In the genomic region with DNA sequence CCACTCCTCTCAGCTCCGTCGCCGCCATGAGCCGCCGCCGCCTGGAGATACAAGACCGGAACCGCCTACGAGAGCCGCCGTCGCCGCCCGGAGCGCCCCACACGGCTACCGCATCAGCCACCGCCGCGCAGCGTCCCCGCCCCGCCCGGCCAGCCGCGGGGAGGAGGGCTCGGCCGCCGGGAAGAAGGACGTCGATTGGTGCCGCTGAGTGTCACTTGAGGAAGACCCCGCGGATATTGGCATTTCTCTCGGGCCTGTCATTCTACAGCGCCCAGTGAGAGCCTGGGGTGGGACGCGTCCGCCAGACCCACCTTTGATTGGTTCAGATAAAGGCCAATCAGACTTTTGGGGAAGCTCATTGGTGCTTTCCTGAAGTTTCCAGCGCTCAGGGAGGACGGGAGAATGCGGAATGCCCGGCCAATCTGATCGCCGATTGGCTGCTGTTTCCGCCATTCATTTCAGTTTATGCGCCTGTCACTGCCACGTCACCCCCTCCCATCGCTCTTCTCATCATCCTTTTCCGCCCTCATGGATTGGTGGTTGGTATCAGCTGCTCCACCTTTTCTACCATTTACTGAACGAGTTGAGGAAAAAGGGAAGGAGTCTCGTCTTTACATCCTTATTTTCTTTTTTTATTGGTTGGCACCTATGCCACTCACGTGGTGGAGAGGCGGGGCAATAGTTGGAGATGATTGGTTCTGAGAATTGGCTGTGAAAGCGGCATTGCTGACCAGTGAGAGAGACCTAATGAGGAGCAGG, we compare ENCODE assay signal across 8 cellular contexts. TPM values are rescaled to one million over a fixed set of nuclear protein-coding genes. Genes with fewer than 3 reads are reported as not detected.
A peak's percentile ranks its signal among the peaks of the same experiment; 100 is the strongest.
DNase-seq lines count a peak whose midpoint lies in the region; ATAC-seq, FAIRE-seq and TF ChIP-seq lines count a peak whose summit lies in the region.

OSBP (minus strand) TSS at position 138 of the 759 bp plus-strand sequence; CDS start at position 28, 110 bp downstream.

- H3K9ac ChIP-seq in adipocyte (ENCODE audit: low read length), result peak within 1 kb of the TSS; percentile 95

- H3K27ac ChIP-seq in pancreas (peak within 1 kb of the TSS; percentile 87 to 96 (median 95)), tibial artery (peak within 1 kb of the TSS; percentile 95 to 96)

- peak; percentile 88 for ATAC-seq in HG02798 (IDR thresholded peaks at IDR 0.05; ENCODE audit: poor library complexity, unreplicated experiment)
- ATAC-seq in Right ventricle myocardium superior (ENCODE audit: poor library complexity), result peak; percentile 92
- peak; percentile 79 to 91 (median 83) for ATAC-seq in pancreas

- DNase-seq in NCI-H1436 (lab: John Stamatoyannopoulos, UW) (peak; percentile 99), T follicular helper cell (ENCODE audit: low read depth) (peak; percentile 98), adipocyte (ENCODE audit: low read depth) (peak; percentile 100), Right ventricle myocardium superior (peak; percentile 99), pancreas (peak; percentile 93 to 100 (median 98)), tibial artery (peak; percentile 100)

- peaks cover 37% of the 10 kb centered on the region for H3K4me1 ChIP-seq in adipocyte (ENCODE audit: control insufficient read depth, insufficient read depth, low read length)
- peaks cover 24 to 42% (median 35%) of the 10 kb centered on the region in 3 donors for H3K4me1 ChIP-seq in pancreas
- peaks cover 7 to 38% (median 29%) of the 10 kb centered on the region in 4 donors for H3K4me1 ChIP-seq in tibial artery

- 0 to 1% methylated on average over 55 of the region's 55 CpGs for WGBS in pancreas, 2 donors

- H3K4me3 ChIP-seq in GM12875 (ENCODE audit: low read depth, low read length), result peak within 1 kb of the TSS; percentile 63
- peak within 1 kb of the TSS; percentile 95 for H3K4me3 ChIP-seq in adipocyte (ENCODE audit: low read length)
- H3K4me3 ChIP-seq in pancreas, result peak within 1 kb of the TSS; percentile 53 to 85 (median 78)
- H3K4me3 ChIP-seq in tibial artery, result peak within 1 kb of the TSS; percentile 82 to 96

- no peaks in the 10 kb centered on the region for H3K27me3 ChIP-seq in adipocyte (replicated peaks; ENCODE audit: control insufficient read depth, insufficient read depth, low read length)
- no peaks in the 10 kb centered on the region for H3K27me3 ChIP-seq in pancreas
- no peaks in the 10 kb centered on the region for H3K27me3 ChIP-seq in tibial artery

- peak; percentile 99 for FAIRE-seq in pancreas (lab: Jason Lieb, UNC)

- H3K36me3 ChIP-seq in adipocyte (ENCODE audit: control insufficient read depth, insufficient read depth, low read length, severe bottlenecking), result no peaks in the 10 kb centered on the region
- H3K36me3 ChIP-seq in pancreas, result no peaks in the 10 kb centered on the region
- no peaks in the 10 kb centered on the region for H3K36me3 ChIP-seq in tibial artery

- TF ChIP-seq CTCF in GM12875 (IDR thresholded peaks at IDR 0.05; ENCODE audit: borderline replicate concordance, insufficient read depth, low read depth, low read length) (no peak), pancreas (IDR thresholded peaks at IDR 0.05) (no peak), tibial artery (IDR thresholded peaks at IDR 0.05) (peak in 1 of 2 experiments; percentile 13)

- H3K9me3 ChIP-seq in adipocyte (ENCODE audit: control insufficient read depth, low read length) (no peaks in the 10 kb centered on the region), pancreas (no peaks in the 10 kb centered on the region), tibial artery (no peaks in the 10 kb centered on the region)

- intact Hi-C loops in Right ventricle myocardium superior (cut with DNase I), result loop anchor here (5.0 to 10.0 kb wide), 2 partner anchors 51 to 61 kb away; partner anchors contain the start of gene PATL1
- intact Hi-C loops in pancreas (cut with DNase I), result no loop called here
- intact Hi-C loops in tibial artery (cut with DNase I; ENCODE audit: low total_unique reads), result loop anchor here (5.0 kb wide), 2 partner anchors 51 to 64 kb away; partner anchors contain the start of gene PATL1

RNA-seq across cellular contexts. Expression of gene OSBP, which starts in this region (rescaled TPM):
- 33.1 TPM for total RNA-seq in Right ventricle myocardium superior
- total RNA-seq in pancreas, result 10 to 100 TPM; 32.8 to 39.7 (median 35.8) TPM
- polyA plus RNA-seq in pancreas, result 10 to 100 TPM; 12.4 to 23.5 TPM

Comparison
In these comparisons a context has a peak if more than half of its experiments do, and no peak if none do; other contexts are left out.
1. Peak in every context shown above with its lines: DNase-seq, ATAC-seq, H3K4me3 ChIP-seq and H3K27ac ChIP-seq.
2. intact Hi-C loops: an anchor here in Right ventricle myocardium superior (5.0 to 10.0 kb wide) and tibial artery (5.0 kb wide); none called in pancreas.